In the genomic region with DNA sequence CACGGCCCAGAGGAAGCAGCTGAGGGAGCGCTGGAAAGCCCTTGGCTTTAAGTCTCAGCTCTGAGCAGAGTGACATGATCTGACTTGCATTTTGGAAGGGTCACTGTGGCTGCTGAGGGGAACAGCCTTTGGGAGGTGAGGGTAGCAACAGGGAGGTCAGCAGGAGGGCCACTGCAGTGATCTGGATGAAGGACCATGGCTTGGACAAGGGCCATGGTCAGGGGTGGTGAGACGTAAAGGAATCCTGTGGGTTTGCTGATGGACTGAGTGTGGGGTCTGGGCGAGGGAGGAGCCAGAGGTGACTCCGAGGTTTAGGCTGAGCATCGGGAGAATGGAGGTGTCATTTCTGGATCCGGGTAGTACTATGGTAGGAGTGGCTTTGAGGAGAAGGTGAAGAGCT, we compare ENCODE assay signal across 20 cellular contexts. TPM values are rescaled to one million over a fixed set of nuclear protein-coding genes. Genes with fewer than 3 reads are reported as not detected.
A peak's percentile ranks its signal among the peaks of the same experiment; 100 is the strongest.
DNase-seq lines count a peak whose midpoint lies in the region; ATAC-seq and TF ChIP-seq lines count a peak whose summit lies in the region.
"Had no signal": no experiment of that assay in that cellular context is flagged by ENCODE, and none has a peak within 500 bp of the region (broad histone marks: within the 10 kb centered on the region; RNA-seq: fewer than 3 reads in every experiment).

No MANE protein-coding gene starts in this region.

- H3K27me3 ChIP-seq in Karpas-422 (ENCODE audit: low read length) (no peaks in the 10 kb centered on the region), neutrophil (no peaks in the 10 kb centered on the region), right atrium auricular region (no peaks in the 10 kb centered on the region)

- H4K20me1 ChIP-seq in Karpas-422 (ENCODE audit: insufficient read depth, low read depth, low read length): no peaks in the 10 kb centered on the region

- no peak overlapping the region for H3K4me3 ChIP-seq in Karpas-422 (ENCODE audit: low read length)
- H3K4me3 ChIP-seq in neutrophil (ENCODE audit: low read depth in 1 of 2, low read length in 1 of 2): no peak overlapping the region
- no peak overlapping the region for H3K4me3 ChIP-seq in right atrium auricular region
- H3K4me3 ChIP-seq: A549, GM12878, psoas muscle had no signal

- H3K9ac ChIP-seq in Karpas-422 (ENCODE audit: low read length): no peak overlapping the region
- H3K9ac ChIP-seq: SK-N-SH had no signal

- no peaks in the 10 kb centered on the region for H3K9me3 Mint-ChIP-seq in activated CD4-positive, alpha-beta memory T cell treated with anti-CD3 and anti-CD28 coated beads for 36 hours
- no peaks in the 10 kb centered on the region for H3K9me3 Mint-ChIP-seq in activated CD4-positive, alpha-beta memory T cell treated with anti-CD3 and anti-CD28 coated beads, Interleukin-2, amount 10 ng/mL, durations not matched to agents 7 days and 5 days
- no peaks in the 10 kb centered on the region for H3K9me3 Mint-ChIP-seq in effector memory CD8-positive, alpha-beta T cell

- H3K9me2 ChIP-seq in Karpas-422 (replicated peaks; ENCODE audit: insufficient read depth, low read length): no peaks in the 10 kb centered on the region
- H3K9me2 ChIP-seq: SK-N-SH had no signal

- no peak overlapping the region for H3K4me2 ChIP-seq in Karpas-422 (ENCODE audit: low read depth, low read length, poor library complexity, severe bottlenecking)
- H3K4me2 ChIP-seq: A549, SK-N-SH had no signal

- POLR2A ChIA-PET in activated CD4-positive, alpha-beta memory T cell treated with anti-CD3 and anti-CD28 coated beads for 36 hours (lab: Charles Lee): interaction anchor here (1.5 kb wide), 1 partner anchor 29 kb away, joined by 3 read pairs; no protein-coding TSS in a partner anchor
- POLR2A ChIA-PET in activated CD4-positive, alpha-beta memory T cell treated with anti-CD3 and anti-CD28 coated beads, Interleukin-2, amount 10 ng/mL, durations not matched to agents 7 days and 5 days (lab: Charles Lee): no interaction called here

- no peak overlapping the region for H2AFZ ChIP-seq in Karpas-422 (ENCODE audit: low read length)

- ATAC-seq in effector memory CD8-positive, alpha-beta T cell (replicated peaks): no peak
- ATAC-seq in GM21381 (IDR thresholded peaks at IDR 0.05; ENCODE audit: unreplicated experiment): no peak
- ATAC-seq: GM12878, psoas muscle had no signal

- H3K36me3 Mint-ChIP-seq in activated CD4-positive, alpha-beta memory T cell treated with anti-CD3 and anti-CD28 coated beads for 36 hours: peaks cover 27% of the 10 kb centered on the region
- peaks cover 44% of the 10 kb centered on the region for H3K36me3 Mint-ChIP-seq in activated CD4-positive, alpha-beta memory T cell treated with anti-CD3 and anti-CD28 coated beads, Interleukin-2, amount 10 ng/mL, durations not matched to agents 7 days and 5 days (ENCODE audit: low read depth)
- H3K36me3 Mint-ChIP-seq in effector memory CD8-positive, alpha-beta T cell (ENCODE audit: insufficient read depth): peaks cover 33% of the 10 kb centered on the region

- H3K4me1 ChIP-seq in Karpas-422 (ENCODE audit: low read length): peaks cover 90% of the 10 kb centered on the region
- H3K4me1 ChIP-seq in neutrophil (ENCODE audit: control insufficient read depth in 1 of 2, insufficient read depth in 1 of 2, low read depth in 1 of 2, low read length in 1 of 2): peaks cover 33 to 40% of the 10 kb centered on the region in 2 experiments
- H3K4me1 ChIP-seq in right atrium auricular region: peaks cover 0 to 11% of the 10 kb centered on the region in 2 donors
- H3K4me1 ChIP-seq: A549 had no signal

- TF ChIP-seq CTCF in neutrophil (IDR thresholded peaks at IDR 0.05) (no peak), right atrium auricular region (IDR thresholded peaks at IDR 0.05) (no peak)

- H3K27ac ChIP-seq in Karpas-422 (ENCODE audit: low read length): peak overlapping the region; percentile 98
- H3K27ac ChIP-seq in neutrophil: peak overlapping the region; percentile 91
- H3K27ac ChIP-seq in right atrium auricular region: no peak overlapping the region
- H3K27ac ChIP-seq: A549, HL-60, psoas muscle had no signal

- H3K4me3 Mint-ChIP-seq in activated CD4-positive, alpha-beta memory T cell treated with anti-CD3 and anti-CD28 coated beads for 36 hours: no peak overlapping the region
- no peak overlapping the region for H3K4me3 Mint-ChIP-seq in activated CD4-positive, alpha-beta memory T cell treated with anti-CD3 and anti-CD28 coated beads, Interleukin-2, amount 10 ng/mL, durations not matched to agents 7 days and 5 days
- peak overlapping the region; percentile 43 to 79 for H3K4me3 Mint-ChIP-seq in effector memory CD8-positive, alpha-beta T cell

- peaks cover 48% of the 10 kb centered on the region for H3K4me1 Mint-ChIP-seq in activated CD4-positive, alpha-beta memory T cell treated with anti-CD3 and anti-CD28 coated beads for 36 hours (ENCODE audit: low read depth)
- H3K4me1 Mint-ChIP-seq in activated CD4-positive, alpha-beta memory T cell treated with anti-CD3 and anti-CD28 coated beads, Interleukin-2, amount 10 ng/mL, durations not matched to agents 7 days and 5 days: peaks cover 50% of the 10 kb centered on the region
- peaks cover 48 to 49% of the 10 kb centered on the region in 2 donors for H3K4me1 Mint-ChIP-seq in effector memory CD8-positive, alpha-beta T cell (ENCODE audit: low read depth in 2 of 2)

- peaks cover 3% of the 10 kb centered on the region; the same call in 1 of the 2 replicates for H3K79me2 ChIP-seq in Karpas-422 (ENCODE audit: low read length)

- H3K27me3 Mint-ChIP-seq in activated CD4-positive, alpha-beta memory T cell treated with anti-CD3 and anti-CD28 coated beads for 36 hours: no peaks in the 10 kb centered on the region
- no peaks in the 10 kb centered on the region for H3K27me3 Mint-ChIP-seq in activated CD4-positive, alpha-beta memory T cell treated with anti-CD3 and anti-CD28 coated beads, Interleukin-2, amount 10 ng/mL, durations not matched to agents 7 days and 5 days
- H3K27me3 Mint-ChIP-seq in effector memory CD8-positive, alpha-beta T cell: no peaks in the 10 kb centered on the region

- peaks cover 37% of the 10 kb centered on the region for H3K36me3 ChIP-seq in Karpas-422 (ENCODE audit: insufficient read depth, low read length)
- peaks cover 61% of the 10 kb centered on the region for H3K36me3 ChIP-seq in neutrophil
- H3K36me3 ChIP-seq in right atrium auricular region: peaks cover 72% of the 10 kb centered on the region

- intact Hi-C loops in activated CD4-positive, alpha-beta memory T cell treated with anti-CD3 and anti-CD28 coated beads for 36 hours (cut with micrococcal nuclease): loop anchor here (5.0 kb wide), 1 partner anchor 34 kb away; no protein-coding TSS in a partner anchor

- CTCF ChIA-PET in activated CD4-positive, alpha-beta memory T cell treated with anti-CD3 and anti-CD28 coated beads for 36 hours (lab: Charles Lee): no interaction called here
- CTCF ChIA-PET in activated CD4-positive, alpha-beta memory T cell treated with anti-CD3 and anti-CD28 coated beads, Interleukin-2, amount 10 ng/mL, durations not matched to agents 7 days and 5 days (lab: Charles Lee): no interaction called here

- H3K9me3 ChIP-seq in Karpas-422 (ENCODE audit: low read length): no peaks in the 10 kb centered on the region
- no peaks in the 10 kb centered on the region for H3K9me3 ChIP-seq in neutrophil
- H3K9me3 ChIP-seq in right atrium auricular region: no peaks in the 10 kb centered on the region
- H3K9me3 ChIP-seq: A549, psoas muscle, SK-N-SH had no signal

- no peak for DNase-seq in activated CD4-positive, alpha-beta memory T cell treated with anti-CD3 and anti-CD28 coated beads for 36 hours
- no peak for DNase-seq in activated CD4-positive, alpha-beta memory T cell treated with anti-CD3 and anti-CD28 coated beads, Interleukin-2, amount 10 ng/mL, durations not matched to agents 7 days and 5 days
- DNase-seq in Karpas-422: no peak
- DNase-seq in effector memory CD8-positive, alpha-beta T cell: no peak
- no peak for DNase-seq in right atrium auricular region (ENCODE audit: low spot score)
- DNase-seq in HPDE6-E6E7 (ENCODE audit: extremely low spot score): no peak
- DNase-seq: central memory CD4-positive, alpha-beta T cell; hippocampal formation; KBM-7; kidney glomerular epithelial cell; NCI-H1092 treated with DMSO at 0.1 percent for 48 hours; NCI-H526 treated with DMSO at 0.1 percent for 48 hours; psoas muscle; SK-N-SH; stimulated activated CD4-positive, alpha-beta T cell treated with anti-CD3 and anti-CD28 coated beads, Interleukin-12 subunit alpha, Interleukin-12 subunit beta, amount 100 ng/mL, for 4 hours had no signal

- H3K27ac Mint-ChIP-seq in activated CD4-positive, alpha-beta memory T cell treated with anti-CD3 and anti-CD28 coated beads for 36 hours: peak overlapping the region; percentile 5
- H3K27ac Mint-ChIP-seq in activated CD4-positive, alpha-beta memory T cell treated with anti-CD3 and anti-CD28 coated beads, Interleukin-2, amount 10 ng/mL, durations not matched to agents 7 days and 5 days: no peak overlapping the region
- H3K27ac Mint-ChIP-seq in effector memory CD8-positive, alpha-beta T cell: peak overlapping the region; percentile 20 to 89

RNA-seq across cellular contexts. Expression of gene SGSM3, which starts 33.3 kb away (rescaled TPM):
- total RNA-seq in activated CD4-positive, alpha-beta memory T cell treated with anti-CD3 and anti-CD28 coated beads for 36 hours: 10 to 100 TPM; 53.2 to 55.4 TPM
- total RNA-seq in activated CD4-positive, alpha-beta memory T cell treated with anti-CD3 and anti-CD28 coated beads, Interleukin-2, amount 10 ng/mL, durations not matched to agents 7 days and 5 days: 10 to 100 TPM; 70.0 to 72.2 TPM
- total RNA-seq in Karpas-422 (2014; rRNA removed; shearing (Covaris generic); ENCODE audit: low replicate concordance): 108 and 251 TPM in 2 replicates
- total RNA-seq in right atrium auricular region: 10 to 100 TPM; 29.0 to 36.3 TPM

RNA-seq across cellular contexts. Expression of gene ADSL, which starts 57.4 kb away (rescaled TPM):
- total RNA-seq in activated CD4-positive, alpha-beta memory T cell treated with anti-CD3 and anti-CD28 coated beads for 36 hours: 100 to 1,000 TPM; 143 to 146 TPM
- 100 to 1,000 TPM in 1 of 2 experiments, 10 to 100 TPM in 1; 95.0 to 105 TPM for total RNA-seq in activated CD4-positive, alpha-beta memory T cell treated with anti-CD3 and anti-CD28 coated beads, Interleukin-2, amount 10 ng/mL, durations not matched to agents 7 days and 5 days
- 165 and 188 TPM in 2 replicates for total RNA-seq in Karpas-422 (2014; rRNA removed; shearing (Covaris generic); ENCODE audit: low replicate concordance)
- 10 to 100 TPM; 41.8 to 69.9 TPM for total RNA-seq in right atrium auricular region

Comparison
In these comparisons a context has a peak if more than half of its experiments do, and no peak if none do; other contexts are left out.
1. H3K4me3 Mint-ChIP-seq: peak in effector memory CD8-positive, alpha-beta T cell (2 of 2); none in activated CD4-positive, alpha-beta memory T cell treated with anti-CD3 and anti-CD28 coated beads for 36 hours (single experiment) and activated CD4-positive, alpha-beta memory T cell treated with anti-CD3 and anti-CD28 coated beads, Interleukin-2, amount 10 ng/mL, durations not matched to agents 7 days and 5 days (single experiment).
2. H3K27ac ChIP-seq: peak in Karpas-422 (single experiment) and neutrophil (single experiment); none in right atrium auricular region (0 of 2).